In the genomic region with DNA sequence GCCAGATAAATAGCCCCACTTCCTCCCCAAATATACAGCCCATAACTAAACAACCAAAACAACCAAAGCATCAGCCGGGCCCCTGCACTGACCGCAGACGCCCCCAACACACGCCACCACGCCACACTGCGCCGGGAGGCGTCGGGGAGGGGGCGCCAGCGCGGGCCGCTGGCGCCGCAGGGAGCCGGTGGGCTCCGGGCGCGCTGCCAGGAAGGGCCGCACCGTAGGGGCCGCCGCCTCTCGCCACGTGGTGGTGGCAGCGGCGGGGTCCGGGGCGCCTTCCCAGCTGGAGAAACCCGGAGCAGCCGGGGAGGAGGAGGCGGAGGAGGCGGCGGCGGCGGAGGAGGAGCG, we compare ENCODE assay signal across 1 cellular context.
TF ChIP-seq lines count a peak whose summit lies in the region.

No MANE protein-coding gene starts in this region.

TF ChIP-seq in HepG2, 621 proteins besides CTCF, POLR2A, EP300 and RAD21:
- TF ChIP-seq, protein P1, sequence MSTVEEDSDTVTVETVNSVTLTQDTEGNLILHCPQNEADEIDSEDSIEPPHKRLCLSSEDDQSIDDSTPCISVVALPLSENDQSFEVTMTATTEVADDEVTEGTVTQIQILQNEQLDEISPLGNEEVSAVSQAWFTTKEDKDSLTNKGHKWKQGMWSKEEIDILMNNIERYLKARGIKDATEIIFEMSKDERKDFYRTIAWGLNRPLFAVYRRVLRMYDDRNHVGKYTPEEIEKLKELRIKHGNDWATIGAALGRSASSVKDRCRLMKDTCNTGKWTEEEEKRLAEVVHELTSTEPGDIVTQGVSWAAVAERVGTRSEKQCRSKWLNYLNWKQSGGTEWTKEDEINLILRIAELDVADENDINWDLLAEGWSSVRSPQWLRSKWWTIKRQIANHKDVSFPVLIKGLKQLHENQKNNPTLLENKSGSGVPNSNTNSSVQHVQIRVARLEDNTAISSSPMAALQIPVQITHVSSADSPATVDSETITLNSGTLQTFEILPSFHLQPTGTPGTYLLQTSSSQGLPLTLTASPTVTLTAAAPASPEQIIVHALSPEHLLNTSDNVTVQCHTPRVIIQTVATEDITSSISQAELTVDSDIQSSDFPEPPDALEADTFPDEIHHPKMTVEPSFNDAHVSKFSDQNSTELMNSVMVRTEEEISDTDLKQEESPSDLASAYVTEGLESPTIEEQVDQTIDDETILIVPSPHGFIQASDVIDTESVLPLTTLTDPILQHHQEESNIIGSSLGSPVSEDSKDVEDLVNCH (CRISPR knock-in tag; IDR thresholded peaks at IDR 0.05) = no peak
- TF ChIP-seq ZFX (CRISPR knock-in tag; IDR thresholded peaks at IDR 0.05; ENCODE audit: low read depth) (0 out of 2 replicates have a peak, but pooled peaks have one; percentile 2), MYC (CRISPR knock-in tag; IDR thresholded peaks at IDR 0.05; ENCODE audit: borderline replicate concordance) (peak; percentile 15), MLLT10 (CRISPR knock-in tag; IDR thresholded peaks at IDR 0.05) (no peak), RAD51 (IDR thresholded peaks at IDR 0.05; ENCODE audit: borderline replicate concordance) (no peak), SIN3A (IDR thresholded peaks at IDR 0.05; ENCODE audit: borderline replicate concordance, low read depth, low read length) (peak; percentile 37; the same call in 1 of the 2 replicates), IKZF4 (CRISPR knock-in tag; IDR thresholded peaks at IDR 0.05; ENCODE audit: borderline replicate concordance, low read depth, not compliant biosample characterization) (no peak), ZNF563 (CRISPR knock-in tag; IDR thresholded peaks at IDR 0.05) (peak; percentile 28; the same call in 1 of the 2 replicates), MXI1 (IDR thresholded peaks at IDR 0.05; ENCODE audit: borderline replicate concordance, low read depth, low read length) (peak; percentile 56; the same call in 1 of the 3 replicates), ZNF788 (CRISPR knock-in tag; IDR thresholded peaks at IDR 0.05; ENCODE audit: borderline replicate concordance) (no peak), HNRNPK (IDR thresholded peaks at IDR 0.05; ENCODE audit: low read depth, low read length, poor library complexity, severe bottlenecking) (peak; percentile 41), AGO2 (optimal IDR thresholded peaks at IDR 0.05; ENCODE audit: low read depth, low read length) (peak; percentile 32), HOXD1 (CRISPR knock-in tag; IDR thresholded peaks at IDR 0.05) (no peak), ZNF687 (CRISPR knock-in tag; IDR thresholded peaks at IDR 0.05) (peak; percentile 39; the same call in 1 of the 2 replicates), PHF8 (CRISPR knock-in tag; IDR thresholded peaks at IDR 0.05) (0 out of 2 replicates have a peak, but pooled peaks have one; percentile 5)
- TF ChIP-seq, protein P2, sequence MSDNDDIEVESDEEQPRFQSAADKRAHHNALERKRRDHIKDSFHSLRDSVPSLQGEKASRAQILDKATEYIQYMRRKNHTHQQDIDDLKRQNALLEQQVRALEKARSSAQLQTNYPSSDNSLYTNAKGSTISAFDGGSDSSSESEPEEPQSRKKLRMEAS (IDR thresholded peaks at IDR 0.05) = peak; percentile 82
- TF ChIP-seq, protein P3, sequence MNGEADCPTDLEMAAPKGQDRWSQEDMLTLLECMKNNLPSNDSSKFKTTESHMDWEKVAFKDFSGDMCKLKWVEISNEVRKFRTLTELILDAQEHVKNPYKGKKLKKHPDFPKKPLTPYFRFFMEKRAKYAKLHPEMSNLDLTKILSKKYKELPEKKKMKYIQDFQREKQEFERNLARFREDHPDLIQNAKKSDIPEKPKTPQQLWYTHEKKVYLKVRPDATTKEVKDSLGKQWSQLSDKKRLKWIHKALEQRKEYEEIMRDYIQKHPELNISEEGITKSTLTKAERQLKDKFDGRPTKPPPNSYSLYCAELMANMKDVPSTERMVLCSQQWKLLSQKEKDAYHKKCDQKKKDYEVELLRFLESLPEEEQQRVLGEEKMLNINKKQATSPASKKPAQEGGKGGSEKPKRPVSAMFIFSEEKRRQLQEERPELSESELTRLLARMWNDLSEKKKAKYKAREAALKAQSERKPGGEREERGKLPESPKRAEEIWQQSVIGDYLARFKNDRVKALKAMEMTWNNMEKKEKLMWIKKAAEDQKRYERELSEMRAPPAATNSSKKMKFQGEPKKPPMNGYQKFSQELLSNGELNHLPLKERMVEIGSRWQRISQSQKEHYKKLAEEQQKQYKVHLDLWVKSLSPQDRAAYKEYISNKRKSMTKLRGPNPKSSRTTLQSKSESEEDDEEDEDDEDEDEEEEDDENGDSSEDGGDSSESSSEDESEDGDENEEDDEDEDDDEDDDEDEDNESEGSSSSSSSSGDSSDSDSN (CRISPR knock-in tag; IDR thresholded peaks at IDR 0.05) = 0 out of 2 replicates have a peak, but pooled peaks have one; percentile 16
